In the genomic region with DNA sequence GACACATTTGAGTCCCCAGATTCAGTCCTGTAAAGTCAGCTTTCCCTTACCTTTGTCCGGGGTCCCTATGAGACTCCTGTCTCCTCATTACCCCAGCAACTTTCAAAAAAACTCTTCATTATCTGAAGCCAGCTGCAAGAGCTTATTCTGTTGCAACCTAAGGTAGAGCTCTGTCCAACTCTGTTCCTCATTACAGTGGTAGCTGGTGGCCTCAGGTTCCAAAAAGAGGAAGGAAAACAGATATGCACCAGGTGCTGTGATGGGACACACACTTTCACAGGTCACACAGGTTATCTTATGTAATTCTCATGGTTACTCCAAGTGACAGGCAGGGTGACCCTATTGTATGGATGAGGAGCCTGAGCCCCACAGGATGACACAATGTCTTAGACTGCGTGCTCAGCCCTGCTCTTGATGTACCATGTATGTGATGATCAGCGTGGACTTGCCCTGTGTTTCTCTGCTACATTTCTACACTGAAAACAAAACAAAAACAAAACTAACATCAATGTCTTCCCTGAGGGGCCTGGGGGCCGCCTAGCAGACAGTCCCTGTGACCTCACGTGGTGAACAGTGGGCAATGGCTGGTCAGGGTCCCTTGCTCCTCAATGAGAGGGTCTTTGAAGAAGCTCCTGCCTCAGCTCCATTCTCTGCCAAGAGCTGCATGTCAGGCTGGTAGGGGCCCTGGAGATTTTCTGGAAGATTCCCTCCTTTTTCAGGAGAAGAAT, we compare ENCODE assay signal across 23 cellular contexts. TPM values are rescaled to one million over a fixed set of nuclear protein-coding genes. Genes with fewer than 3 reads are reported as not detected.
DNase-seq lines count a peak whose midpoint lies in the region; ATAC-seq lines count a peak whose summit lies in the region.
"Had no signal": no experiment of that assay in that cellular context is flagged by ENCODE, and none has a peak within 500 bp of the region (broad histone marks: within the 10 kb centered on the region; RNA-seq: fewer than 3 reads in every experiment).

No MANE protein-coding gene starts in this region.

- no peaks in the 10 kb centered on the region for H3K9me3 Mint-ChIP-seq in naive B cell
- H3K9me3 Mint-ChIP-seq: activated CD8-positive, alpha-beta T cell treated with anti-CD3 and anti-CD28 coated beads for 36 hours had no signal

- DNase-seq in GF-D8 (lab: John Stamatoyannopoulos, UW) = peak; percentile 27
- no peak for DNase-seq in T-helper 17 cell
- DNase-seq in naive B cell = peak; percentile 72
- DNase-seq in NCI-H2196 (lab: John Stamatoyannopoulos, UW; ENCODE audit: unreplicated experiment) = no peak
- no peak for DNase-seq in effector CD8-positive, alpha-beta T cell (lab: John Stamatoyannopoulos, UW)
- DNase-seq: activated CD8-positive, alpha-beta T cell treated with anti-CD3 and anti-CD28 coated beads for 36 hours; activated naive CD4-positive, alpha-beta T cell treated with anti-CD3 and anti-CD28 coated beads, Interleukin-2, amount 50 U/mL, for 16 hours; activated T-cell treated with anti-CD3 and anti-CD28 coated beads, Interleukin-2, amount 50 U/mL, for 1 hour; anterior cingulate cortex; central memory CD4-positive, alpha-beta T cell; dorsolateral prefrontal cortex; foreskin keratinocyte; NCI-H1417 treated with DMSO at 0.1 percent for 48 hours; NCI-H524 treated with DMSO at 0.1 percent for 48 hours; occipital lobe; SHP77; stimulated activated CD4-positive, alpha-beta T cell treated with anti-CD3 and anti-CD28 coated beads, Interleukin-12 subunit alpha, Interleukin-12 subunit beta, amount 100 ng/mL, for 4 hours; T-helper 1 cell had no signal

- ATAC-seq in HG03159 (IDR thresholded peaks at IDR 0.05; ENCODE audit: unreplicated experiment) (peak; percentile 64), T-helper 17 cell (peak; percentile 67), naive B cell (ENCODE audit: low read depth in 2 of 2) (peak; percentile 99 to 100), GM18907 (IDR thresholded peaks at IDR 0.05; ENCODE audit: unreplicated experiment) (no peak), GM18519 (IDR thresholded peaks at IDR 0.05; ENCODE audit: low FRiP score, unreplicated experiment) (no peak)
- ATAC-seq: activated CD8-positive, alpha-beta T cell treated with anti-CD3 and anti-CD28 coated beads for 36 hours; foreskin keratinocyte had no signal

- H3K36me3 Mint-ChIP-seq in T-helper 17 cell (ENCODE audit: low read depth) (no peaks in the 10 kb centered on the region), naive B cell (no peaks in the 10 kb centered on the region)

- H3K27ac Mint-ChIP-seq in T-helper 17 cell = no peak overlapping the region
- H3K27ac Mint-ChIP-seq in naive B cell = peak overlapping the region; percentile 57 to 92 (median 84)
- H3K27ac Mint-ChIP-seq: activated CD8-positive, alpha-beta T cell treated with anti-CD3 and anti-CD28 coated beads for 36 hours had no signal

- H3K4me1 Mint-ChIP-seq in T-helper 17 cell = peaks cover 2% of the 10 kb centered on the region
- peaks cover 12 to 29% (median 25%) of the 10 kb centered on the region in 3 donors for H3K4me1 Mint-ChIP-seq in naive B cell

- H3K4me3 Mint-ChIP-seq in T-helper 17 cell = no peak overlapping the region
- peak overlapping the region in 1 of 8 donors; percentile 43 for H3K4me3 Mint-ChIP-seq in naive B cell
- H3K4me3 Mint-ChIP-seq: activated CD8-positive, alpha-beta T cell treated with anti-CD3 and anti-CD28 coated beads for 36 hours had no signal

- no peaks in the 10 kb centered on the region for H3K9me3 ChIP-seq in T-helper 17 cell (ENCODE audit: control insufficient read depth, low read length, poor library complexity, severe bottlenecking)
- H3K9me3 ChIP-seq: thoracic aorta had no signal

- H3K27me3 Mint-ChIP-seq in T-helper 17 cell (no peaks in the 10 kb centered on the region), naive B cell (peaks cover 0 to 8% (median 8%) of the 10 kb centered on the region in 3 donors)

RNA-seq across cellular contexts. Expression of gene TENT5C, which starts 9.7 kb away (rescaled TPM):
- total RNA-seq in T-helper 17 cell = 100 to 1,000 TPM; 129 to 173 TPM
- 10 to 100 TPM; 55.9 to 92.4 (median 65.2) TPM for polyA plus RNA-seq in naive B cell (ENCODE audit: low read depth in 6 of 6)
- total RNA-seq: epithelial cell of proximal tubule had no signal

Comparison
In these comparisons a context has a peak if more than half of its experiments do, and no peak if none do; other contexts are left out.
1. DNase-seq: peak in GF-D8 (single experiment) and naive B cell (single experiment); none in T-helper 17 cell (0 of 3), NCI-H2196 (single experiment) and effector CD8-positive, alpha-beta T cell (single experiment).
2. ATAC-seq: peak in HG03159 (single experiment), T-helper 17 cell (single experiment) and naive B cell (2 of 2); none in GM18907 (single experiment) and GM18519 (single experiment).